8 cellular contexts compared by ENCODE assay signal in genomic region chr7:98211221-98211675, GRCh38. TPM values are rescaled to one million over a fixed set of nuclear protein-coding genes. Genes with fewer than 3 reads are reported as not detected.
DNase-seq lines count a peak whose midpoint lies in the region; ATAC-seq and TF ChIP-seq lines count a peak whose summit lies in the region.

Gene BHLHA15 (plus strand): TSS chr7:98211439. CDS start chr7:98212310, 871 bp downstream.

- no peak within 1 kb of the TSS for H3K27ac ChIP-seq in BLaER1 treated with 17β-estradiol and CSF1 and Interleukin-3, amounts not matched to agents 10 nM and 100 nM
- H3K27ac ChIP-seq in H9 (ENCODE audit: insufficient read length, low read depth, low read length) = no peak within 1 kb of the TSS
- H3K27ac ChIP-seq in endodermal cell (ENCODE audit: low read depth, low read length) = no peak within 1 kb of the TSS

- peak within 1 kb of the TSS; percentile 63 to 76 for H3K4me3 Mint-ChIP-seq in H9
- H3K4me3 Mint-ChIP-seq in T-cell = peak within 1 kb of the TSS; percentile 59 to 73 (median 69)
- H3K4me3 Mint-ChIP-seq in endodermal cell = peak within 1 kb of the TSS; percentile 52
- peak within 1 kb of the TSS; percentile 51 for H3K4me3 Mint-ChIP-seq in natural killer cell treated with Interleukin-12 subunit alpha and Interleukin-12 subunit beta and Interleukin-15 and Interleukin-18, amount 100 ng/mL, for 72 hours

- no peak for TF ChIP-seq CTCF in H9 (conservative IDR thresholded peaks at IDR 0.05)
- no peak for TF ChIP-seq CTCF in endodermal cell (conservative IDR thresholded peaks at IDR 0.05)

- no peak within 1 kb of the TSS for H3K27ac Mint-ChIP-seq in H9
- no peak within 1 kb of the TSS for H3K27ac Mint-ChIP-seq in T-cell
- H3K27ac Mint-ChIP-seq in endodermal cell = no peak within 1 kb of the TSS
- H3K27ac Mint-ChIP-seq in natural killer cell treated with Interleukin-12 subunit alpha and Interleukin-12 subunit beta and Interleukin-15 and Interleukin-18, amount 100 ng/mL, for 72 hours = peak within 1 kb of the TSS in 1 of 2 donors; percentile 39

- no peak within 1 kb of the TSS for H2BK120ac ChIP-seq in H9 (ENCODE audit: low read depth, low read length, poor library complexity, severe bottlenecking)

- H3K4me1 Mint-ChIP-seq in H9 = peaks cover 4 to 8% of the 10 kb centered on the region in 2 experiments; a peak in 3 of 4 replicates
- peaks cover 4 to 16% (median 9%) of the 10 kb centered on the region in 3 donors for H3K4me1 Mint-ChIP-seq in T-cell
- no peaks in the 10 kb centered on the region for H3K4me1 Mint-ChIP-seq in endodermal cell
- H3K4me1 Mint-ChIP-seq in natural killer cell treated with Interleukin-12 subunit alpha and Interleukin-12 subunit beta and Interleukin-15 and Interleukin-18, amount 100 ng/mL, for 72 hours (ENCODE audit: low read depth in 2 of 2) = no peaks in the 10 kb centered on the region

- H3K14ac ChIP-seq in H9 (ENCODE audit: insufficient read depth, low read length) = no peak within 1 kb of the TSS; the same call in 1 of the 2 replicates

- no peak within 1 kb of the TSS for H2AFZ ChIP-seq in H9 (ENCODE audit: low read length)

- no peak within 1 kb of the TSS for H2BK5ac ChIP-seq in H9 (ENCODE audit: insufficient read length, low read length)

- peak within 1 kb of the TSS in 2 of 11 experiments; percentile 22 to 38; a peak in 2 of 22 replicates for H3K9ac ChIP-seq in BLaER1 treated with 17β-estradiol and CSF1 and Interleukin-3, amounts not matched to agents 10 nM and 100 nM
- no peak within 1 kb of the TSS for H3K9ac ChIP-seq in H9 (ENCODE audit: extremely low read depth, insufficient read length, low read length)
- no peak within 1 kb of the TSS for H3K9ac ChIP-seq in endodermal cell (ENCODE audit: extremely low read depth, low read length, poor library complexity, severe bottlenecking)

- H3K4me2 ChIP-seq in BLaER1 treated with 17β-estradiol and CSF1 and Interleukin-3, amounts not matched to agents 10 nM and 100 nM = peak within 1 kb of the TSS; percentile 19 to 72 (median 53); a peak in 19 of 22 replicates
- no peak within 1 kb of the TSS for H3K4me2 ChIP-seq in H9 (ENCODE audit: insufficient read depth, insufficient read length, low read length)

- no peak within 1 kb of the TSS for H3T11ph ChIP-seq in H9 (ENCODE audit: low read length)

- no peak within 1 kb of the TSS for H4K91ac ChIP-seq in H9 (ENCODE audit: insufficient read length, low read depth, low read length)

- H3K27me3 ChIP-seq in BLaER1 treated with 17β-estradiol and CSF1 and Interleukin-3, amounts not matched to agents 10 nM and 100 nM = peaks cover 0 to 15% (median 0%) of the 10 kb centered on the region in 11 experiments; a peak in 5 of 22 replicates
- no peaks in the 10 kb centered on the region for H3K27me3 ChIP-seq in H9 (ENCODE audit: insufficient read depth, low read length)
- H3K27me3 ChIP-seq in endodermal cell (ENCODE audit: control insufficient read depth, insufficient read depth, low read length, poor library complexity, severe bottlenecking) = no peaks in the 10 kb centered on the region

- H3K23ac ChIP-seq in H9 (ENCODE audit: insufficient read length, low read depth, low read length) = no peak within 1 kb of the TSS

- no peak within 1 kb of the TSS for H2BK15ac ChIP-seq in H9 (ENCODE audit: low read depth, low read length)

- H2BK20ac ChIP-seq in H9 (ENCODE audit: low read depth, low read length, poor library complexity, severe bottlenecking) = no peak within 1 kb of the TSS

- no peak within 1 kb of the TSS for H3K56ac ChIP-seq in H9 (ENCODE audit: insufficient read length, low read depth, low read length)

- peaks cover 0 to 73% (median 9%) of the 10 kb centered on the region in 11 experiments; a peak in 14 of 22 replicates for H4K20me1 ChIP-seq in BLaER1 treated with 17β-estradiol and CSF1 and Interleukin-3, amounts not matched to agents 10 nM and 100 nM
- no peaks in the 10 kb centered on the region for H4K20me1 ChIP-seq in H9 (ENCODE audit: control insufficient read depth, insufficient read depth, insufficient read length)

- H2BK12ac ChIP-seq in H9 (ENCODE audit: insufficient read length, low read depth, low read length) = no peak within 1 kb of the TSS

- no peaks in the 10 kb centered on the region for H3K79me1 ChIP-seq in H9 (ENCODE audit: insufficient read depth, low read depth, low read length, poor library complexity, severe bottlenecking)

- peak within 1 kb of the TSS in 3 of 10 experiments; percentile 24 to 36 (median 31); a peak in 2 of 20 replicates for H3K4me3 ChIP-seq in BLaER1 treated with 17β-estradiol and CSF1 and Interleukin-3, amounts not matched to agents 10 nM and 100 nM
- H3K4me3 ChIP-seq in endodermal cell (ENCODE audit: low read length) = no peak within 1 kb of the TSS

- no peak within 1 kb of the TSS for H3K4ac ChIP-seq in H9 (ENCODE audit: low read depth, low read length)

- no peaks in the 10 kb centered on the region for H3K9me3 ChIP-seq in BLaER1 treated with 17β-estradiol and CSF1 and Interleukin-3, amounts not matched to agents 10 nM and 100 nM (replicated peaks in 1 of 11)
- H3K9me3 ChIP-seq in H9 (ENCODE audit: control insufficient read depth, low read depth, low read length) (no peaks in the 10 kb centered on the region), endodermal cell (ENCODE audit: control insufficient read depth, low read length) (no peaks in the 10 kb centered on the region)

- no peak within 1 kb of the TSS for H4K8ac ChIP-seq in H9 (replicated peaks; ENCODE audit: insufficient read length, low read depth, low read length)

- H3K27me3 Mint-ChIP-seq in H9 (ENCODE audit: low read depth) (no peaks in the 10 kb centered on the region), T-cell (no peaks in the 10 kb centered on the region), endodermal cell (ENCODE audit: insufficient read depth) (peaks cover 2% of the 10 kb centered on the region)
- H3K27me3 Mint-ChIP-seq in natural killer cell treated with Interleukin-12 subunit alpha and Interleukin-12 subunit beta and Interleukin-15 and Interleukin-18, amount 100 ng/mL, for 72 hours = no peaks in the 10 kb centered on the region

- peaks cover 11 to 31% (median 22%) of the 10 kb centered on the region in 11 experiments for H3K36me3 ChIP-seq in BLaER1 treated with 17β-estradiol and CSF1 and Interleukin-3, amounts not matched to agents 10 nM and 100 nM
- H3K36me3 ChIP-seq in endodermal cell (ENCODE audit: control insufficient read depth, insufficient read depth, low read length) = peaks cover 6% of the 10 kb centered on the region

- H2AK5ac ChIP-seq in H9 (ENCODE audit: insufficient read length, low read length) = no peak within 1 kb of the TSS

- H4K5ac ChIP-seq in H9 (ENCODE audit: insufficient read length, low read depth, low read length) = no peak within 1 kb of the TSS

- H3K18ac ChIP-seq in H9 (ENCODE audit: insufficient read length, low read depth, low read length) = no peak within 1 kb of the TSS

- H3K79me2 ChIP-seq in H9 (ENCODE audit: insufficient read depth, low read length) = no peaks in the 10 kb centered on the region

- POLR2A ChIA-PET in T-cell (lab: Charles Lee) = no interaction called here

- CTCF ChIA-PET in T-cell (lab: Charles Lee) = interaction anchor here in 1 of 2 donors (0.6 kb wide), 1 partner anchor 1516 kb away, joined by 5 read pairs; no protein-coding TSS in a partner anchor

- peaks cover 0 to 13% (median 4%) of the 10 kb centered on the region in 10 experiments; a peak in 9 of 20 replicates for H3K4me1 ChIP-seq in BLaER1 treated with 17β-estradiol and CSF1 and Interleukin-3, amounts not matched to agents 10 nM and 100 nM
- H3K4me1 ChIP-seq in H9 (ENCODE audit: insufficient read depth, low read length) (no peaks in the 10 kb centered on the region), endodermal cell (ENCODE audit: control insufficient read depth, insufficient read depth, low read length) (no peaks in the 10 kb centered on the region)

- peaks cover 4 to 13% (median 10%) of the 10 kb centered on the region in 3 experiments; a peak in 6 of 7 replicates for H3K36me3 Mint-ChIP-seq in H9 (ENCODE audit: insufficient read depth in 1 of 3, low read depth in 3 of 3)
- H3K36me3 Mint-ChIP-seq in T-cell = peaks cover 12% of the 10 kb centered on the region
- peaks cover 7% of the 10 kb centered on the region for H3K36me3 Mint-ChIP-seq in endodermal cell (ENCODE audit: low read depth)
- no peaks in the 10 kb centered on the region for H3K36me3 Mint-ChIP-seq in natural killer cell treated with Interleukin-12 subunit alpha and Interleukin-12 subunit beta and Interleukin-15 and Interleukin-18, amount 100 ng/mL, for 72 hours

- H3K9me3 Mint-ChIP-seq in H9 (no peaks in the 10 kb centered on the region), T-cell (no peaks in the 10 kb centered on the region), endodermal cell (no peaks in the 10 kb centered on the region)
- H3K9me3 Mint-ChIP-seq in natural killer cell treated with Interleukin-12 subunit alpha and Interleukin-12 subunit beta and Interleukin-15 and Interleukin-18, amount 100 ng/mL, for 72 hours = no peaks in the 10 kb centered on the region

- ATAC-seq in T-cell (replicated peaks in 1 of 4) = peak; percentile 15 to 54 (median 38)
- ATAC-seq in natural killer cell treated with Interleukin-12 subunit alpha and Interleukin-12 subunit beta and Interleukin-15 and Interleukin-18, amount 100 ng/mL, for 72 hours = peak; percentile 60 to 81
- ATAC-seq in GM21825 (IDR thresholded peaks at IDR 0.05; ENCODE audit: unreplicated experiment) = no peak

- no peaks in the 10 kb centered on the region for H3K23me2 ChIP-seq in H9 (ENCODE audit: insufficient read length, low read depth, low read length, poor library complexity, severe bottlenecking)

- peak; percentile 67 for DNase-seq in H9
- DNase-seq in T-cell = peak in 5 of 34 experiments; percentile 12 to 24 (median 17)
- peak; percentile 81 for DNase-seq in endodermal cell
- DNase-seq in natural killer cell treated with Interleukin-12 subunit alpha and Interleukin-12 subunit beta and Interleukin-15 and Interleukin-18, amount 100 ng/mL, for 72 hours (ENCODE audit: low spot score) = no peak
- DNase-seq in NCI-H187 treated with DMSO at 0.1 percent for 48 hours (lab: John Stamatoyannopoulos, UW) = no peak
- DNase-seq in NCI-H1048 (lab: John Stamatoyannopoulos, UW) = no peak

- WGBS in H9 (ENCODE audit: extremely low coverage, insufficient read length, low lambda C conversion rate) = no CpG with 5 or more reads among the region's 45 CpGs
- WGBS in endodermal cell (ENCODE audit: insufficient coverage in 1 of 2, insufficient read length in 1 of 2), 2 experiments = 5 to 35% methylated on average over 4 to 40 of the region's 45 CpGs

RNA-seq across cellular contexts. Expression of gene BHLHA15, which starts in this region (rescaled TPM):
- total RNA-seq in H9 (2021) (1.4 and 2.1 TPM in 2 replicates), T-cell (under 1 TPM in 1 of 5 donors, not detected in 4; 0.55 TPM), endodermal cell (under 1 TPM; 0.86 to 0.95 TPM)
- not detected for polyA plus RNA-seq in endodermal cell (2013, experiment 1 of 2)
- polyA plus RNA-seq in endodermal cell (2013, experiment 2 of 2) = not detected
- total RNA-seq in natural killer cell treated with Interleukin-12 subunit alpha and Interleukin-12 subunit beta and Interleukin-15 and Interleukin-18, amount 100 ng/mL, for 72 hours = 1 to 10 TPM; 1.8 to 2.4 TPM

Comparison
In these comparisons a context has a peak if more than half of its experiments do, and no peak if none do; other contexts are left out.
1. Peak in ATAC-seq in T-cell; RNA of the gene not detected or under 1 TPM.
2. Peak in DNase-seq in endodermal cell; RNA of the gene not detected or under 1 TPM.